In genomic region chr15:55197719-55198118, GRCh38 we compare ENCODE assay signal across 9 cellular contexts. TPM values are rescaled to one million over a fixed set of nuclear protein-coding genes. Genes with fewer than 3 reads are reported as not detected.
DNase-seq lines count a peak whose midpoint lies in the region; ATAC-seq, FAIRE-seq and TF ChIP-seq lines count a peak whose summit lies in the region.
"Had no signal": no experiment of that assay in that cellular context is flagged by ENCODE, and none has a peak within 500 bp of the region (broad histone marks: within the 10 kb centered on the region; RNA-seq: fewer than 3 reads in every experiment).

No MANE protein-coding gene starts in this region.

- no peak for TF ChIP-seq CTCF in HCT116 (IDR thresholded peaks at IDR 0.05 in 2 of 3, conservative IDR thresholded peaks at IDR 0.05 in 1 of 3; ENCODE audit: borderline replicate concordance in 1 of 3, insufficient read depth in 1 of 3, low read depth in 2 of 3, low read length in 2 of 3)
- no peak for TF ChIP-seq CTCF in ascending aorta (IDR thresholded peaks at IDR 0.05)
- TF ChIP-seq CTCF in kidney (IDR thresholded peaks at IDR 0.05; ENCODE audit: borderline replicate concordance, extremely low read depth, insufficient read depth) = no peak
- TF ChIP-seq CTCF in testis (IDR thresholded peaks at IDR 0.05) = no peak
- no peak for TF ChIP-seq CTCF in omental fat pad (IDR thresholded peaks at IDR 0.05)

- intact Hi-C loops in HCT116 (cut with micrococcal nuclease) (no loop called here), ascending aorta (cut with DNase I) (loop anchor here (1.0 to 10.0 kb wide), 3 partner anchors 93 to 1223 kb away; partner anchors contain the start of gene UNC13C), kidney (cut with DNase I) (no loop called here), testis (cut with DNase I; ENCODE audit: low total_unique reads) (no loop called here)

- H4K20me1 ChIP-seq in HCT116 (ENCODE audit: insufficient read depth) = peaks cover 10% of the 10 kb centered on the region; the same call in 1 of the 2 replicates

- CTCF ChIA-PET in HCT116 (lab: Charles Lee) = interaction anchor here (0.8 to 1.9 kb wide), 5 partner anchors 14 to 238 kb away, joined by 3 to 9 read pairs (median 5); partner anchors contain the start of genes CCPG1 and PIERCE2

- H3K36me3 ChIP-seq in HCT116 (ENCODE audit: control insufficient read depth in 1 of 2, insufficient read depth in 2 of 2, low read length in 2 of 2) = peaks cover 2 to 7% of the 10 kb centered on the region in 2 experiments; a peak in 2 of 4 replicates
- no peaks in the 10 kb centered on the region for H3K36me3 ChIP-seq in ascending aorta
- no peaks in the 10 kb centered on the region for H3K36me3 ChIP-seq in kidney (ENCODE audit: control insufficient read depth in 1 of 2, insufficient read depth in 2 of 2, low read length in 2 of 2)
- no peaks in the 10 kb centered on the region for H3K36me3 ChIP-seq in testis (ENCODE audit: low read depth, missing control alignments)

- WGBS in testis, 2 donors = 15 to 22% methylated on average over 4 of the region's 4 CpGs

- H3K4me1 ChIP-seq in HCT116 (ENCODE audit: control insufficient read depth in 1 of 2, insufficient read depth in 2 of 2, low read length in 2 of 2) = peaks cover 15 to 21% of the 10 kb centered on the region in 2 experiments; a peak in 3 of 4 replicates
- peaks cover 4 to 14% of the 10 kb centered on the region in 2 donors for H3K4me1 ChIP-seq in ascending aorta
- H3K4me1 ChIP-seq in kidney (ENCODE audit: control insufficient read depth in 1 of 2, insufficient read depth in 1 of 2, low read depth in 1 of 2, low read length in 2 of 2) = peaks cover 8 to 14% of the 10 kb centered on the region in 2 donors
- H3K4me1 ChIP-seq in testis = peaks cover 35% of the 10 kb centered on the region

- peak overlapping the region; percentile 83 to 86 for H3K4me3 ChIP-seq in HCT116 (replicated peaks in 1 of 2; ENCODE audit: low read depth in 1 of 2, low read length in 2 of 2)
- H3K4me3 ChIP-seq in ascending aorta = peak overlapping the region; percentile 82 to 95
- H3K4me3 ChIP-seq in kidney (ENCODE audit: low read length in 2 of 2) = peak overlapping the region; percentile 91 to 93
- peak overlapping the region; percentile 76 to 84 for H3K4me3 ChIP-seq in testis

- no peak for FAIRE-seq in kidney (lab: Jason Lieb, UNC)

- BruUV-seq in HCT116 (replicated peaks; lab: Mats Ljungman, UMichigan) = no TSS peak

- RAD21 ChIA-PET in HCT116 (lab: Charles Lee; ENCODE audit: low non-redundant PET in 1 of 2, low total read pairs in 2 of 2, uncharacterized antibody in 2 of 2, unreplicated experiment in 2 of 2) = no interaction called here

- H2AFZ ChIP-seq in HCT116 (ENCODE audit: low read depth, low read length, poor library complexity, severe bottlenecking) = no peak overlapping the region

- TF ChIP-seq RAD21 in HCT116 (IDR thresholded peaks at IDR 0.05; ENCODE audit: low read depth) = no peak

- H3K27me3 ChIP-seq in HCT116 (ENCODE audit: insufficient read depth, low read length) (no peaks in the 10 kb centered on the region), ascending aorta (no peaks in the 10 kb centered on the region), testis (no peaks in the 10 kb centered on the region)

- DNase-seq in HCT116 (ENCODE audit: low read depth, low spot score) = no peak
- DNase-seq in ascending aorta (ENCODE audit: low spot score in 2 of 2) = no peak
- no peak for DNase-seq in kidney
- no peak for DNase-seq in testis
- DNase-seq in effector CD4-positive, alpha-beta T cell = no peak
- DNase-seq in SW 1271 (lab: John Stamatoyannopoulos, UW) = no peak
- no peak for DNase-seq in omental fat pad (ENCODE audit: low spot score)
- DNase-seq: NCI-H524 treated with DMSO at 0.1 percent for 48 hours had no signal

- TF ChIP-seq POLR2A in HCT116 (IDR thresholded peaks at IDR 0.05; ENCODE audit: borderline replicate concordance, extremely low read depth, insufficient read depth, insufficient read length) = no peak
- TF ChIP-seq POLR2A in testis (IDR thresholded peaks at IDR 0.05) = no peak

- H3K79me2 ChIP-seq in HCT116 (ENCODE audit: insufficient read depth, low read length) = peaks cover 41% of the 10 kb centered on the region

- H3K9me2 ChIP-seq in HCT116 (ENCODE audit: insufficient read depth) = no peaks in the 10 kb centered on the region

- ATAC-seq in HCT116 (no peak), GM18909 (IDR thresholded peaks at IDR 0.05; ENCODE audit: poor library complexity, unreplicated experiment) (no peak), omental fat pad (ENCODE audit: low FRiP score) (no peak)

- H3K9me3 ChIP-seq in HCT116 (ENCODE audit: control insufficient read depth in 1 of 2, insufficient read depth in 1 of 2, low read depth in 1 of 2, low read length in 2 of 2) (no peaks in the 10 kb centered on the region), ascending aorta (no peaks in the 10 kb centered on the region), kidney (ENCODE audit: control insufficient read depth in 1 of 2, low read length in 2 of 2) (no peaks in the 10 kb centered on the region), testis (no peaks in the 10 kb centered on the region)

- peak overlapping the region; percentile 85 for H3K4me2 ChIP-seq in HCT116 (ENCODE audit: low read length)

- H3K9ac ChIP-seq in HCT116 (ENCODE audit: low read length) (peak overlapping the region; percentile 89), kidney (ENCODE audit: low read length in 2 of 2) (peak overlapping the region; percentile 91 to 97)

- H3K27ac ChIP-seq in HCT116 (ENCODE audit: low read depth, low read length) (peak overlapping the region; percentile 86; the same call in 1 of the 2 replicates), ascending aorta (peak overlapping the region; percentile 90 to 96), kidney (ENCODE audit: low read depth in 2 of 2, low read length in 2 of 2) (no peak overlapping the region), testis (peak overlapping the region in 1 of 2 donors; percentile 93)

- POLR2A ChIA-PET in HCT116 (lab: Charles Lee) = no interaction called here

TF ChIP-seq in HCT116, 20 proteins besides CTCF, POLR2A, EP300 and RAD21:
- no peak for TF ChIP-seq EGR1 (IDR thresholded peaks at IDR 0.05; ENCODE audit: low read depth)
- TF ChIP-seq SP1 (IDR thresholded peaks at IDR 0.05; ENCODE audit: low read depth) = no peak
- TF ChIP-seq, protein P1, sequence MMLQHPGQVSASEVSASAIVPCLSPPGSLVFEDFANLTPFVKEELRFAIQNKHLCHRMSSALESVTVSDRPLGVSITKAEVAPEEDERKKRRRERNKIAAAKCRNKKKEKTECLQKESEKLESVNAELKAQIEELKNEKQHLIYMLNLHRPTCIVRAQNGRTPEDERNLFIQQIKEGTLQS (IDR thresholded peaks at IDR 0.05) = no peak
- TF ChIP-seq EZH2 (IDR thresholded peaks at IDR 0.05) = no peak
- TF ChIP-seq ZNF274 (IDR thresholded peaks at IDR 0.05; ENCODE audit: low read depth, low read length) = no peak
- no peak for TF ChIP-seq ZFX (IDR thresholded peaks at IDR 0.05)
- TF ChIP-seq ELF1 (IDR thresholded peaks at IDR 0.05; ENCODE audit: borderline replicate concordance, low read depth) = no peak
- no peak for TF ChIP-seq CEBPB (IDR thresholded peaks at IDR 0.05; ENCODE audit: low read depth)
- no peak for TF ChIP-seq SIN3A (IDR thresholded peaks at IDR 0.05; ENCODE audit: low read depth)

RNA-seq across cellular contexts. Expression of gene RSL24D1, which starts 1.0 kb away (rescaled TPM):
- 149 TPM for total RNA-seq in HCT116 (2021; ENCODE audit: unreplicated experiment)
- polyA plus RNA-seq in HCT116 (2012) = 57.6 and 69.0 TPM in 2 replicates
- 15.3 TPM for total RNA-seq in ascending aorta
- 60.4 TPM for total RNA-seq in kidney
- polyA plus RNA-seq in kidney (ENCODE audit: insufficient read depth, low read depth, low replicate concordance) = 52.7 TPM
- total RNA-seq in testis = 10 to 100 TPM; 47.2 to 48.4 TPM
- polyA plus RNA-seq in testis (ENCODE audit: insufficient read depth, low read depth, low replicate concordance) = 62.7 TPM
- total RNA-seq in omental fat pad = 10 to 100 TPM; 49.3 to 67.5 (median 55.0) TPM

Comparison
In these comparisons a context has a peak if more than half of its experiments do, and no peak if none do; other contexts are left out.
1. H3K27ac ChIP-seq: peak in HCT116 (single experiment) and ascending aorta (2 of 2); none in kidney (0 of 2).
2. Peak in every context shown above with its lines, with median percentiles within 50 percentile points of each other: H3K4me3 ChIP-seq.